In genomic region chr3:105505167-105505566, GRCh38 we compare ENCODE assay signal across 1 cellular context.
TF ChIP-seq lines count a peak whose summit lies in the region.

No MANE protein-coding gene starts in this region.

TF ChIP-seq in GM23338, 12 proteins besides CTCF, POLR2A, EP300 and RAD21 (continued from another document):
- TF ChIP-seq ZNF462 (CRISPR knock-in tag; IDR thresholded peaks at IDR 0.05): no peak
- TF ChIP-seq REST (IDR thresholded peaks at IDR 0.05; ENCODE audit: unreplicated experiment): no peak
- no peak for TF ChIP-seq EZH2 (IDR thresholded peaks at IDR 0.05; ENCODE audit: low read depth, unreplicated experiment)
- TF ChIP-seq CREB1 (CRISPR knock-in tag; IDR thresholded peaks at IDR 0.05; ENCODE audit: low read depth): no peak
- TF ChIP-seq STAT1 (IDR thresholded peaks at IDR 0.05; ENCODE audit: unreplicated experiment): no peak
- TF ChIP-seq JUNB (IDR thresholded peaks at IDR 0.05; ENCODE audit: unreplicated experiment): no peak
- no peak for TF ChIP-seq EZH2phosphoT487 (IDR thresholded peaks at IDR 0.05; ENCODE audit: unreplicated experiment)
- TF ChIP-seq NANOG (IDR thresholded peaks at IDR 0.05; ENCODE audit: borderline replicate concordance): no peak
- TF ChIP-seq POLR2AphosphoS5 (IDR thresholded peaks at IDR 0.05; ENCODE audit: low read depth): no peak
- TF ChIP-seq ZNF114 (CRISPR knock-in tag; IDR thresholded peaks at IDR 0.05): no peak
- no peak for TF ChIP-seq ZNF331 (CRISPR knock-in tag; IDR thresholded peaks at IDR 0.05; ENCODE audit: low read depth)
